In the genomic region with DNA sequence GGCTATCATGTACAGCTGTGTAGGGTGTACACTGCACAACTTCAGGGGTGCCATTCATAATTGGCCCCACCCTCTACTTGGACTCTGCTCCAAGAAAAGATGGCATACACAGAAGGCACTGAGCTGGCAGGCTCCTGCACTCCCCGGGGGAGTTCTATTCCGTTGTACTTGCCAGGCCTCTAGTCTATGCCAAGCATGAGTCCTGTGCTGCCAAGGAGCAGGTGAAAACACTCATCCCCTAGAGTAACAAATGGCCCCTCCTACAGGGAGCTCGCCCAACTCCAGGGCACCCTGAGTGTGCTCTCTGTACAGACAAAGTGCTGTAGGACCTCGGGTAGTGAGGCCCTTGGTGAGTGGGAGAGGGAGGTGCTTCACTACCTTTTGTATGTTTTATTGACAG, we compare ENCODE assay signal across 26 cellular contexts.
DNase-seq lines count a peak whose midpoint lies in the region; ATAC-seq and FAIRE-seq lines count a peak whose summit lies in the region.
"Had no signal": no experiment of that assay in that cellular context is flagged by ENCODE, and none has a peak within 500 bp of the region (broad histone marks: within the 10 kb centered on the region; RNA-seq: fewer than 3 reads in every experiment).

No MANE protein-coding gene starts in this region.

- H3K27me3 ChIP-seq in small intestine (ENCODE audit: control insufficient read depth in 2 of 2, insufficient read depth in 2 of 2, low read length in 2 of 2): no peaks in the 10 kb centered on the region
- H3K27me3 ChIP-seq: brain microvascular endothelial cell had no signal

- FAIRE-seq in small intestine (lab: Jason Lieb, UNC): no peak
- FAIRE-seq: GM12892, TTC549, urothelium cell line had no signal

- H3K4me3 ChIP-seq in small intestine (ENCODE audit: low read depth in 1 of 2, low read length in 2 of 2): no peak overlapping the region

- intact Hi-C loops in left colon (cut with DNase I, micrococcal nuclease): no loop called here

- no peaks in the 10 kb centered on the region for H3K36me3 ChIP-seq in small intestine (ENCODE audit: control insufficient read depth in 2 of 2, insufficient read depth in 2 of 2, low read length in 2 of 2)
- H3K36me3 ChIP-seq: brain microvascular endothelial cell had no signal

- no peak overlapping the region for H3K27ac ChIP-seq in small intestine (ENCODE audit: low read depth in 1 of 2, low read length in 1 of 2)
- H3K27ac ChIP-seq: brain microvascular endothelial cell, epithelial cell of prostate had no signal

- no peaks in the 10 kb centered on the region for H3K9me3 ChIP-seq in small intestine (ENCODE audit: control insufficient read depth, low read depth)

- H3K4me1 ChIP-seq in small intestine (ENCODE audit: control insufficient read depth in 2 of 2, insufficient read depth in 1 of 2, low read depth in 1 of 2, low read length in 1 of 2): no peaks in the 10 kb centered on the region

- 17 to 41% (median 23%) methylated on average over 4 of the region's 4 CpGs for WGBS in small intestine, 3 donors

- DNase-seq in NCI-H1105 treated with DMSO at 0.1 percent for 48 hours (lab: John Stamatoyannopoulos, UW): peak; percentile 12
- no peak for DNase-seq in NCI-H1105 (lab: John Stamatoyannopoulos, UW)
- DNase-seq in anterior cingulate cortex (lab: John Stamatoyannopoulos, UW): peak in 31 of 58 donors; percentile 6 to 79 (median 39)
- no peak for DNase-seq in left colon
- peak; percentile 37 for DNase-seq in small intestine
- DNase-seq in central memory CD4-positive, alpha-beta T cell: no peak
- DNase-seq in activated CD4-positive, CD25-positive, alpha-beta regulatory T cell (lab: John Stamatoyannopoulos, UW): no peak
- DNase-seq: 8988T; activated CD4-positive, alpha-beta T cell treated with anti-CD3 and anti-CD28 coated beads for 4 hours; AML-193; brain microvascular endothelial cell; dermis blood vessel endothelial cell; DMS53; foreskin fibroblast; GOT3; kidney glomerular epithelial cell; MM.1S; NCI-H187 treated with DMSO at 0.1 percent for 48 hours; NCI-H524 treated with DMSO at 0.1 percent for 48 hours; stimulated activated CD4-positive, alpha-beta T cell treated with anti-CD3 and anti-CD28 coated beads, Interleukin-4, amount 100 ng/mL, for 4 hours; SW 1271 had no signal

- peak; percentile 31 for ATAC-seq in left colon
- no peak for ATAC-seq in GM18861 (IDR thresholded peaks at IDR 0.05; ENCODE audit: unreplicated experiment)

Comparison
In these comparisons a context has a peak if more than half of its experiments do, and no peak if none do; other contexts are left out.
1. DNase-seq: peak in NCI-H1105 treated with DMSO at 0.1 percent for 48 hours (single experiment), anterior cingulate cortex (31 of 58) and small intestine (single experiment); none in NCI-H1105 (single experiment), left colon (0 of 2), central memory CD4-positive, alpha-beta T cell (single experiment) and activated CD4-positive, CD25-positive, alpha-beta regulatory T cell (0 of 4).